Comparison of ENCODE assay signal across 24 cellular contexts in genomic region chr12:111419784-111420183, GRCh38. TPM values are rescaled to one million over a fixed set of nuclear protein-coding genes. Genes with fewer than 3 reads are reported as not detected.
DNase-seq lines count a peak whose midpoint lies in the region; ATAC-seq, FAIRE-seq and TF ChIP-seq lines count a peak whose summit lies in the region.
"Had no signal": no experiment of that assay in that cellular context is flagged by ENCODE, and none has a peak within 500 bp of the region (broad histone marks: within the 10 kb centered on the region; RNA-seq: fewer than 3 reads in every experiment).

No MANE protein-coding gene starts in this region.

- peaks cover 86% of the 10 kb centered on the region for H4K20me1 ChIP-seq in astrocyte (ENCODE audit: insufficient read depth, low read length)

- no peaks in the 10 kb centered on the region for H3K9me3 ChIP-seq in astrocyte (ENCODE audit: insufficient read depth, low read depth, low read length)
- H3K9me3 ChIP-seq in heart right ventricle, result no peaks in the 10 kb centered on the region
- H3K9me3 ChIP-seq: BLaER1, MG63 had no signal

- no peak overlapping the region for H2AFZ ChIP-seq in ACC112 (ENCODE audit: low read length, unreplicated experiment)
- no peak overlapping the region for H2AFZ ChIP-seq in astrocyte (ENCODE audit: low read depth, low read length)

- peak overlapping the region; percentile 43 for H3K27ac ChIP-seq in ACC112 (ENCODE audit: low read depth, low read length)
- H3K27ac ChIP-seq in astrocyte (ENCODE audit: low read depth, low read length), result no peak overlapping the region
- peak overlapping the region in 9 of 10 donors; percentile 50 to 93 (median 61) for H3K27ac ChIP-seq in heart right ventricle
- H3K27ac ChIP-seq: BLaER1 had no signal

- H3K9me3 Mint-ChIP-seq in astrocyte (ENCODE audit: unreplicated experiment) (no peaks in the 10 kb centered on the region), nephron progenitor cell (no peaks in the 10 kb centered on the region)
- H3K9me3 Mint-ChIP-seq: CD4-positive, alpha-beta T cell had no signal

- H3K79me2 ChIP-seq in ACC112 (ENCODE audit: control insufficient read depth, insufficient read depth, low read length, unreplicated experiment), result peaks cover 92% of the 10 kb centered on the region
- peaks cover 97% of the 10 kb centered on the region for H3K79me2 ChIP-seq in astrocyte (ENCODE audit: insufficient read depth, low read length)

- peaks cover 22% of the 10 kb centered on the region for H3K4me1 ChIP-seq in ACC112 (ENCODE audit: control insufficient read depth, insufficient read depth, low read length, unreplicated experiment)
- H3K4me1 ChIP-seq in astrocyte (ENCODE audit: insufficient read depth, low read length), result peaks cover 9% of the 10 kb centered on the region
- H3K4me1 ChIP-seq in heart right ventricle, result peaks cover 10 to 90% (median 51%) of the 10 kb centered on the region in 9 donors

- no peak for TF ChIP-seq CTCF in astrocyte (IDR thresholded peaks at IDR 0.05; ENCODE audit: insufficient read depth, low read depth, low read length)
- TF ChIP-seq CTCF in heart right ventricle (IDR thresholded peaks at IDR 0.05), result no peak
- TF ChIP-seq CTCF in nephron progenitor cell (IDR thresholded peaks at IDR 0.05), result no peak
- TF ChIP-seq CTCF in omental fat pad (IDR thresholded peaks at IDR 0.05), result no peak

- FAIRE-seq in astrocyte (lab: Jason Lieb, UNC), result no peak
- FAIRE-seq: D721Med had no signal

- peak in 7 of 8 donors; percentile 22 to 79 (median 65) for ATAC-seq in heart right ventricle
- no peak for ATAC-seq in omental fat pad (ENCODE audit: low FRiP score)
- ATAC-seq in GM21717 (IDR thresholded peaks at IDR 0.05; ENCODE audit: unreplicated experiment), result no peak
- ATAC-seq in GM18517 (IDR thresholded peaks at IDR 0.05; ENCODE audit: unreplicated experiment), result no peak
- ATAC-seq: PC-3 had no signal

- H3K4me3 ChIP-seq in ACC112 (ENCODE audit: low read depth, low read length), result no peak overlapping the region
- H3K4me3 ChIP-seq in astrocyte (ENCODE audit: insufficient read depth, low read depth, low read length), result no peak overlapping the region
- H3K4me3 ChIP-seq in heart right ventricle, result no peak overlapping the region
- H3K4me3 ChIP-seq: BLaER1, MG63 had no signal

- H3K36me3 Mint-ChIP-seq in astrocyte (ENCODE audit: low read depth, unreplicated experiment) (peaks cover 11% of the 10 kb centered on the region), nephron progenitor cell (ENCODE audit: low read depth) (peaks cover 34% of the 10 kb centered on the region)

- no peak overlapping the region for H3K4me2 ChIP-seq in astrocyte (ENCODE audit: low read length)
- H3K4me2 ChIP-seq: BLaER1 had no signal

- H3K27ac Mint-ChIP-seq in astrocyte (ENCODE audit: unreplicated experiment) (peak overlapping the region; percentile 12), nephron progenitor cell (peak overlapping the region; percentile 42)

- intact Hi-C loops in heart right ventricle (cut with DNase I), result no loop called here

- H3K27me3 ChIP-seq in ACC112 (ENCODE audit: insufficient read depth, low read length) (no peaks in the 10 kb centered on the region), astrocyte (ENCODE audit: insufficient read depth, low read length) (no peaks in the 10 kb centered on the region), heart right ventricle (no peaks in the 10 kb centered on the region)
- H3K27me3 ChIP-seq: BLaER1, MG63 had no signal

- no peaks in the 10 kb centered on the region for H3K4me1 Mint-ChIP-seq in astrocyte (ENCODE audit: low read depth, unreplicated experiment)
- H3K4me1 Mint-ChIP-seq in nephron progenitor cell, result peaks cover 6% of the 10 kb centered on the region

- 50 to 62% methylated on average over 5 of the region's 5 CpGs for WGBS in heart right ventricle, 2 donors

- no peaks in the 10 kb centered on the region for H3K27me3 Mint-ChIP-seq in astrocyte (ENCODE audit: low read depth, unreplicated experiment)
- H3K27me3 Mint-ChIP-seq in nephron progenitor cell (ENCODE audit: low read depth, poor library complexity), result no peaks in the 10 kb centered on the region
- H3K27me3 Mint-ChIP-seq: CD4-positive, alpha-beta T cell had no signal

- H3K4me3 Mint-ChIP-seq in astrocyte (ENCODE audit: unreplicated experiment) (no peak overlapping the region), nephron progenitor cell (no peak overlapping the region)
- H3K4me3 Mint-ChIP-seq: CD4-positive, alpha-beta T cell had no signal

- H3K36me3 ChIP-seq in ACC112 (ENCODE audit: insufficient read depth, low read length) (peaks cover 24% of the 10 kb centered on the region), astrocyte (ENCODE audit: insufficient read depth, low read length) (peaks cover 30% of the 10 kb centered on the region), heart right ventricle (peaks cover 0 to 90% (median 30%) of the 10 kb centered on the region in 9 donors)

- no peak overlapping the region for H3K9ac ChIP-seq in astrocyte (ENCODE audit: low read length)
- H3K9ac ChIP-seq: BLaER1 had no signal

- DNase-seq in astrocyte (ENCODE audit: low read depth) (no peak), heart right ventricle (no peak), nephron progenitor cell (no peak), omental fat pad (ENCODE audit: low spot score) (no peak)
- DNase-seq: CD4-positive, alpha-beta T cell; GOT3; HCEC 1CT; IMR-90; KG1; MG63; NCI-H1105 treated with DMSO at 0.1 percent for 48 hours; NCI-H146; NCI-H1930; NCI-H446; NCI-H524 treated with DMSO at 0.1 percent for 48 hours; NCI-H82; NK-92 treated with Interleukin-12 subunit alpha and Interleukin-12 subunit beta, amount 100 ng/mL, for 24 hours; PC-3; SHP77 had no signal

RNA-seq across cellular contexts. Expression of gene SH2B3, which starts 14.1 kb away (rescaled TPM):
- 23.6 and 26.1 TPM in 2 replicates for total RNA-seq in astrocyte
- 10 to 100 TPM; 29.8 to 61.4 (median 39.0) TPM for total RNA-seq in heart right ventricle
- 10 to 100 TPM in 1 of 2 donors, 1 to 10 TPM in 1; 9.9 to 11.5 TPM for polyA plus RNA-seq in heart right ventricle
- total RNA-seq in omental fat pad, result 10 to 100 TPM; 30.4 to 64.6 (median 48.3) TPM

RNA-seq across cellular contexts. Expression of gene PHETA1, which starts 50.9 kb away (rescaled TPM):
- total RNA-seq in astrocyte, result 14.3 and 14.9 TPM in 2 replicates
- 10 to 100 TPM; 11.9 to 41.6 (median 18.6) TPM for total RNA-seq in heart right ventricle
- 10 to 100 TPM; 16.9 to 24.1 TPM for polyA plus RNA-seq in heart right ventricle
- total RNA-seq in omental fat pad, result 10 to 100 TPM in 1 of 4 donors, 1 to 10 TPM in 3; 5.5 to 14.6 (median 8.9) TPM

Comparison
In these comparisons a context has a peak if more than half of its experiments do, and no peak if none do; other contexts are left out.
1. ATAC-seq: peak in heart right ventricle (7 of 8); none in omental fat pad (single experiment), GM21717 (single experiment) and GM18517 (single experiment).